Comparison of ENCODE assay signal across 13 cellular contexts in genomic region chr18:76394780-76395476, GRCh38.
A peak's percentile ranks its signal among the peaks of the same experiment; 100 is the strongest.
DNase-seq lines count a peak whose midpoint lies in the region; ATAC-seq and TF ChIP-seq lines count a peak whose summit lies in the region.
"Had no signal": no experiment of that assay in that cellular context is flagged by ENCODE, and none has a peak within 500 bp of the region (broad histone marks: within the 10 kb centered on the region; RNA-seq: fewer than 3 reads in every experiment).

No MANE protein-coding gene starts in this region.

- peaks cover 22% of the 10 kb centered on the region for H3F3A ChIP-seq in GM23248 (ENCODE audit: insufficient read depth)

- WGBS in GM23248 (ENCODE audit: low coverage in 1 of 2, low lambda C conversion rate in 2 of 2, missing lambda C conversion rate in 2 of 2), 2 experiments, result 61 to 65% methylated on average over 13 to 15 of the region's 15 CpGs
- WGBS in gastroesophageal sphincter (ENCODE audit: low coverage in 1 of 2), 2 donors, result 56 to 73% methylated on average over 2 to 10 of the region's 15 CpGs

- H3K36me3 ChIP-seq in GM23248 (ENCODE audit: low read depth) (no peaks in the 10 kb centered on the region), adipocyte (ENCODE audit: control insufficient read depth, insufficient read depth, low read length, severe bottlenecking) (peaks cover 6% of the 10 kb centered on the region), gastroesophageal sphincter (peaks cover 0 to 5% of the 10 kb centered on the region in 2 donors)

- TF ChIP-seq CTCF in gastroesophageal sphincter (IDR thresholded peaks at IDR 0.05), result no peak

- no peaks in the 10 kb centered on the region for H3K9me2 ChIP-seq in GM23248 (ENCODE audit: insufficient read depth)

- in situ Hi-C loops in GM23248 (cut with MboI), result no loop called here

- H3K9ac ChIP-seq in GM23248, result no peak overlapping the region
- H3K9ac ChIP-seq in adipocyte (ENCODE audit: low read length), result no peak overlapping the region
- H3K9ac ChIP-seq: BLaER1 had no signal

- H3K4me3 ChIP-seq in GM23248 (no peak overlapping the region), adipocyte (ENCODE audit: low read length) (no peak overlapping the region), gastroesophageal sphincter (no peak overlapping the region)
- H3K4me3 ChIP-seq: BLaER1 had no signal

- no peak for TF ChIP-seq POLR2A in gastroesophageal sphincter (IDR thresholded peaks at IDR 0.05)

- peaks cover 19% of the 10 kb centered on the region; the same call in 1 of the 2 replicates for H4K20me1 ChIP-seq in GM23248 (ENCODE audit: insufficient read depth)

- H3K4me1 ChIP-seq in GM23248 (ENCODE audit: insufficient read depth), result 0 out of 2 replicates have a peak, but pooled peaks cover 2% of the 10 kb centered on the region
- H3K4me1 ChIP-seq in adipocyte (ENCODE audit: control insufficient read depth, insufficient read depth, low read length), result peaks cover 5% of the 10 kb centered on the region
- H3K4me1 ChIP-seq in gastroesophageal sphincter, result peaks cover 0 to 45% (median 9%) of the 10 kb centered on the region in 3 donors

- DNase-seq in AG08395 (ENCODE audit: low spot score) (peak; percentile 39), GM23248 (peak; percentile 82), adipocyte (ENCODE audit: low read depth) (peak; percentile 18), hepatic stellate cell (ENCODE audit: low spot score) (peak; percentile 44), SHP77 treated with DMSO at 0.1 percent for 48 hours (lab: John Stamatoyannopoulos, UW) (no peak), NCI-H524 treated with DMSO at 0.1 percent for 48 hours (lab: John Stamatoyannopoulos, UW) (no peak)
- DNase-seq: activated T-cell treated with anti-CD3 and anti-CD28 coated beads, Interleukin-2, amount 50 U/mL, for 4 hours; left cardiac atrium; naive thymus-derived CD8-positive, alpha-beta T cell; NCI-H1436 treated with DMSO at 0.1 percent for 48 hours had no signal

- H3K4me2 ChIP-seq in GM23248 (ENCODE audit: unreplicated experiment), result no peak overlapping the region
- H3K4me2 ChIP-seq: BLaER1 had no signal

- H3K27ac ChIP-seq in GM23248, result no peak overlapping the region
- H3K27ac ChIP-seq in gastroesophageal sphincter, result no peak overlapping the region
- H3K27ac ChIP-seq: BLaER1 had no signal

- H3K79me2 ChIP-seq in GM23248 (ENCODE audit: insufficient read depth), result peaks cover 47% of the 10 kb centered on the region

- TF ChIP-seq EP300 in gastroesophageal sphincter (IDR thresholded peaks at IDR 0.05), result no peak

- no peak overlapping the region for H2AFZ ChIP-seq in GM23248

- H3K27me3 ChIP-seq in GM23248 (replicated peaks; ENCODE audit: insufficient read depth) (no peaks in the 10 kb centered on the region), adipocyte (replicated peaks; ENCODE audit: control insufficient read depth, insufficient read depth, low read length) (no peaks in the 10 kb centered on the region), gastroesophageal sphincter (no peaks in the 10 kb centered on the region)
- H3K27me3 ChIP-seq: BLaER1 had no signal

- ATAC-seq in HG02870 (IDR thresholded peaks at IDR 0.05; ENCODE audit: unreplicated experiment) (no peak), gastroesophageal sphincter (no peak)
- ATAC-seq: activated T-cell treated with anti-CD3 and anti-CD28 coated beads, Interleukin-2, amount 50 U/mL, for 4 hours; left cardiac atrium; naive thymus-derived CD8-positive, alpha-beta T cell had no signal

- H3K9me3 ChIP-seq in GM23248 (ENCODE audit: low read depth), result no peaks in the 10 kb centered on the region
- no peaks in the 10 kb centered on the region for H3K9me3 ChIP-seq in adipocyte (ENCODE audit: control insufficient read depth, low read length)
- H3K9me3 ChIP-seq in gastroesophageal sphincter, result no peaks in the 10 kb centered on the region
- H3K9me3 ChIP-seq: BLaER1 had no signal

Comparison
In these comparisons a context has a peak if more than half of its experiments do, and no peak if none do; other contexts are left out.
1. DNase-seq: peak in AG08395 (single experiment), GM23248 (single experiment), adipocyte (single experiment) and hepatic stellate cell (single experiment); none in SHP77 treated with DMSO at 0.1 percent for 48 hours (single experiment) and NCI-H524 treated with DMSO at 0.1 percent for 48 hours (single experiment).